15 cellular contexts compared by ENCODE assay signal in the genomic region with DNA sequence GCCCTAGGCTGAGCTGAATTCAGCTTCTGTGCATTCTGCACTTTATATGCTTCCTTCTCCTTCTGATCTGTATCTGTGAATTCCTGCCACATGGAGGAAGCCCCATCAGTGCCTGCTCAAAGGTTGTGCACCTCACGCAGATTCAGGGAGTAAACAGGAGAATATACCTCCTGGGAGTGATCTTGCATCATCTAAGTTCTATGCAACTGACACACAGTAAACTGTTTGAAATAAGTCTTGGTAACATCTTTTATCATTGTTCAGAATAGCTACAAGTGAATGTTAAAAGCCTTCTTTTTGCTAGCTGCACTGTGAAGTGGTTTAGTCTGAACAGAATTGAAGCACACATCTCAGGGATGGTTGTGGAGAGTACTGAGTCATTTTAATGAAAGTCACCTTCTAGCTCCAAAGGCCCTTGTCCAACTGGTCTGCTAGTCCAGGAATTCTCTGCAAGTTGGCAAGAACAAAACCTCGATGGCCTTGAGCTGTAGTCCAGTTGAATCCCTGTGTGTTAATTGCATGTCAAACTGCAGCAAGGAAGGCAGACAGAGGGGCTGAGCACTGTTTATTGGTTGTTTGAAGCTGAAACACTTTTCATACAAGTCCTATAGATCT.
"Had no signal": no experiment of that assay in that cellular context is flagged by ENCODE, and none has a peak within 500 bp of the region (broad histone marks: within the 10 kb centered on the region; RNA-seq: fewer than 3 reads in every experiment).

No MANE protein-coding gene starts in this region.

- H3K36me3 ChIP-seq: brain microvascular endothelial cell, pancreas, tibial nerve had no signal

- H3K27ac Mint-ChIP-seq: activated B cell treated with CpG ODN at 0.5 μM for 24 hours; activated CD4-positive, alpha-beta T cell treated with anti-CD3 and anti-CD28 coated beads, Interleukin-2, amount 10 ng/mL, durations not matched to agents 7 days and 5 days; activated T-helper 2 cell treated with anti-CD3 and anti-CD28 coated beads, Interferon-gamma antibody, Interleukin-2, Interleukin-4, amounts not matched to agents 10 μg/mL and 5 μg/mL and 100 μg/mL, durations not matched to agents 14 hours and 24 hours and 36 hours; stimulated activated memory B cell treated with anti-CD40 and anti-IgM and Interleukin-4, amounts not matched to agents 10 μg/mL and 1 μg/mL and 100 μg/mL, for 72 hours had no signal

- H3K4me3 ChIP-seq: pancreas, tibial nerve had no signal

- H3K4me1 ChIP-seq: pancreas, tibial nerve had no signal

- H3K27ac ChIP-seq: brain microvascular endothelial cell, pancreas, tibial nerve had no signal

- H3K36me3 Mint-ChIP-seq: stimulated activated memory B cell treated with anti-CD40 and anti-IgM and Interleukin-4, amounts not matched to agents 10 μg/mL and 1 μg/mL and 100 μg/mL, for 72 hours had no signal

- H3K27me3 ChIP-seq: brain microvascular endothelial cell, pancreas, tibial nerve had no signal

- H3K9me3 ChIP-seq: pancreas, tibial nerve had no signal

- H3K27me3 Mint-ChIP-seq: activated B cell treated with CpG ODN at 0.5 μM for 24 hours; activated CD4-positive, alpha-beta T cell treated with anti-CD3 and anti-CD28 coated beads, Interleukin-2, amount 10 ng/mL, durations not matched to agents 7 days and 5 days; stimulated activated memory B cell treated with anti-CD40 and anti-IgM and Interleukin-4, amounts not matched to agents 10 μg/mL and 1 μg/mL and 100 μg/mL, for 72 hours had no signal

- DNase-seq: activated B cell treated with CpG ODN at 0.5 μM for 24 hours; activated CD4-positive, alpha-beta T cell treated with anti-CD3 and anti-CD28 coated beads, Interleukin-2, amount 10 ng/mL, durations not matched to agents 7 days and 5 days; activated naive CD4-positive, alpha-beta T cell treated with anti-CD3 and anti-CD28 coated beads, Interleukin-2, amount 50 U/mL, for 16 hours; activated T-cell treated with anti-CD3 and anti-CD28 coated beads for 4 hours; amniotic stem cell; brain microvascular endothelial cell; dermis blood vessel endothelial cell; foreskin fibroblast; left colon; pancreas had no signal

- FAIRE-seq: pancreas had no signal

- H3K9me3 Mint-ChIP-seq: activated CD4-positive, alpha-beta T cell treated with anti-CD3 and anti-CD28 coated beads, Interleukin-2, amount 10 ng/mL, durations not matched to agents 7 days and 5 days; activated T-helper 2 cell treated with anti-CD3 and anti-CD28 coated beads, Interferon-gamma antibody, Interleukin-2, Interleukin-4, amounts not matched to agents 10 μg/mL and 5 μg/mL and 100 μg/mL, durations not matched to agents 14 hours and 24 hours and 36 hours; nephron; stimulated activated memory B cell treated with anti-CD40 and anti-IgM and Interleukin-4, amounts not matched to agents 10 μg/mL and 1 μg/mL and 100 μg/mL, for 72 hours had no signal

- ATAC-seq: esophagus mucosa; left colon; pancreas; stimulated activated memory B cell treated with anti-CD40 and anti-IgM and Interleukin-4, amounts not matched to agents 10 μg/mL and 1 μg/mL and 100 μg/mL, for 72 hours had no signal

- H3K4me1 Mint-ChIP-seq: activated B cell treated with CpG ODN at 0.5 μM for 24 hours; activated CD4-positive, alpha-beta T cell treated with anti-CD3 and anti-CD28 coated beads, Interleukin-2, amount 10 ng/mL, durations not matched to agents 7 days and 5 days; nephron; stimulated activated memory B cell treated with anti-CD40 and anti-IgM and Interleukin-4, amounts not matched to agents 10 μg/mL and 1 μg/mL and 100 μg/mL, for 72 hours had no signal

- H3K4me3 Mint-ChIP-seq: activated B cell treated with CpG ODN at 0.5 μM for 24 hours; activated CD4-positive, alpha-beta T cell treated with anti-CD3 and anti-CD28 coated beads, Interleukin-2, amount 10 ng/mL, durations not matched to agents 7 days and 5 days; nephron; stimulated activated memory B cell treated with anti-CD40 and anti-IgM and Interleukin-4, amounts not matched to agents 10 μg/mL and 1 μg/mL and 100 μg/mL, for 72 hours had no signal
